ENCODE assay signal across 9 cellular contexts in the genomic region with DNA sequence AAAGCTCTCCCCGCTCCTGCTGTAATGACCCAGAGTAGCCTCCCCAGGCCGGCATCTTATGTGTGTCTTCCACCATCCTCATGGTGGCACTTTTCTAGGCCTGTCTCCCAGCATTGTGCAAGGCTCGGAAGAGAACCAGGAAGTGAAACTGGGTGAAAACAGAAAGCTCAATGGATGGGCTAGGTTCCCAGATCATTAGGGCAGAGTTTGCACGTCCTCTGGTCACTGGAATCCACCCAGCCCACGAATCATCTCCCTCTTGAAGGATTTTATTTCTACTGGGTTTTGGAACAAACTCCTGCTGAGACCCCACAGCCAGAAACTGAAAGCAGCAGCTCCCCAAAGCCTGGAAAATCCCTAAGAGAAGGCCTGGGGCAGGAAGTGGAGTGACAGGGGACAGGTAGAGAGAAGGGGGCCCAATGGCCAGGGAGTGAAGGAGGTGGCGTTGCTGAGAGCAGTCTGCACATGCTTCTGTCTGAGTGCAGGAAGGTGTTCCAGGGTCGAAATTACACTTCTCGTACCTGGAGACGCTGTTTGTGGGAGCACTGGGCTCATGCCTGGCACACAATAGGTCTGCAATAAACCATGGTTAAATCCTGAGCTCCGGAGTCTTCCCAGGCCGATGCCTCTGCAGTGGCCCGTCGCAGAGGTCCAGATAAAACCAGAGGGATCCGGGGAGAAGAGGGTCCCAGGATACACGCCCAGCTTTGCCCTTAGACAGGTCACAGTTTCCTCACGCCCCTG. TPM values are rescaled to one million over a fixed set of nuclear protein-coding genes. Genes with fewer than 3 reads are reported as not detected.
A peak's percentile ranks its signal among the peaks of the same experiment; 100 is the strongest.
DNase-seq lines count a peak whose midpoint lies in the region; ATAC-seq, FAIRE-seq and TF ChIP-seq lines count a peak whose summit lies in the region.
"Had no signal": no experiment of that assay in that cellular context is flagged by ENCODE, and none has a peak within 500 bp of the region (broad histone marks: within the 10 kb centered on the region; RNA-seq: fewer than 3 reads in every experiment).

No MANE protein-coding gene starts in this region.

- no peak for TF ChIP-seq RAD21 in K562 (CRISPR knock-in tag; conservative IDR thresholded peaks at IDR 0.05 in 1 of 2, IDR thresholded peaks at IDR 0.05 in 1 of 2)

- H3K9me1 ChIP-seq in K562 (ENCODE audit: control insufficient read depth, insufficient read depth, low read length), result no peaks in the 10 kb centered on the region

- H3K79me2 ChIP-seq in K562 (ENCODE audit: control insufficient read depth, insufficient read depth, low read length), result no peaks in the 10 kb centered on the region

- POLR2A ChIA-PET in K562 (lab: Yijun Ruan, JAX), result interaction anchor here (0.7 to 1.8 kb wide), 4 partner anchors 8 to 1203 kb away, joined by 3 to 5 read pairs (median 4); no protein-coding TSS in a partner anchor

- no peaks in the 10 kb centered on the region for H3K27me3 ChIP-seq in K562 (ENCODE audit: control insufficient read depth in 2 of 2, insufficient read depth in 2 of 2, low read length in 2 of 2)
- H3K27me3 ChIP-seq in left lung, result no peaks in the 10 kb centered on the region
- H3K27me3 ChIP-seq in suprapubic skin, result no peaks in the 10 kb centered on the region

- BruUV-seq in K562 (replicated peaks; lab: Mats Ljungman, UMichigan), result no TSS peak

- peak; percentile 34 for DNase-seq in HT1080 (ENCODE audit: low read depth)
- DNase-seq in K562 (ENCODE audit: extremely low read depth in 1 of 4, low spot score in 3 of 4), result no peak
- DNase-seq in left lung, result peak in 1 of 2 donors; percentile 64
- peak in 1 of 2 donors; percentile 81 for DNase-seq in suprapubic skin (ENCODE audit: low spot score in 2 of 2)
- no peak for DNase-seq in OCI-M2 (lab: John Stamatoyannopoulos, UW; ENCODE audit: unreplicated experiment)
- no peak for DNase-seq in DMS79 treated with DMSO at 0.1 percent for 48 hours (lab: John Stamatoyannopoulos, UW)
- DNase-seq in NCI-H748 treated with DMSO at 0.1 percent for 48 hours (lab: John Stamatoyannopoulos, UW), result no peak

- no peaks in the 10 kb centered on the region for H3K9me3 ChIP-seq in K562 (replicated peaks; ENCODE audit: control insufficient read depth, insufficient read depth, low read depth, low read length)
- no peaks in the 10 kb centered on the region for H3K9me3 ChIP-seq in left lung
- H3K9me3 ChIP-seq in suprapubic skin, result no peaks in the 10 kb centered on the region

- CTCF ChIA-PET in K562 (lab: Yijun Ruan, JAX; ENCODE audit: low intra/inter-chr PET ratio), result interaction anchor here (0.7 to 1.8 kb wide), 2 partner anchors 15 to 28 kb away, joined by 3 to 11 read pairs; no protein-coding TSS in a partner anchor

- TF ChIP-seq POLR2A in K562 (conservative IDR thresholded peaks at IDR 0.05), result no peak
- TF ChIP-seq POLR2A in suprapubic skin (IDR thresholded peaks at IDR 0.05), result no peak

- H3K36me3 ChIP-seq in K562 (ENCODE audit: control insufficient read depth, insufficient read depth, low read length) (no peaks in the 10 kb centered on the region), left lung (peaks cover 0 to 24% of the 10 kb centered on the region in 2 donors), suprapubic skin (peaks cover 13% of the 10 kb centered on the region)

- no peak for FAIRE-seq in K562 (lab: Jason Lieb, UNC)

- no peak overlapping the region for H3K4me2 ChIP-seq in K562 (ENCODE audit: insufficient read depth, low read length)

- no peak overlapping the region; a peak in 1 of 4 replicates for H3K9ac ChIP-seq in K562 (ENCODE audit: insufficient read depth in 1 of 2, low read depth in 2 of 2, low read length in 2 of 2)

- peaks cover 8% of the 10 kb centered on the region; the same call in 1 of the 2 replicates for H4K20me1 ChIP-seq in K562 (replicated peaks; ENCODE audit: control insufficient read depth, insufficient read depth, low read length)

- TF ChIP-seq CTCF in K562 (IDR thresholded peaks at IDR 0.05 in 2 of 3, conservative IDR thresholded peaks at IDR 0.05 in 1 of 3; ENCODE audit: insufficient read depth in 2 of 3, low read depth in 1 of 3, low read length in 3 of 3) (no peak), left lung (IDR thresholded peaks at IDR 0.05) (no peak), suprapubic skin (IDR thresholded peaks at IDR 0.05) (no peak)

- in situ Hi-C loops in K562 (cut with MboI), result no loop called here

- 43% methylated on average over 15 of the region's 16 CpGs for WGBS in K562 (ENCODE audit: insufficient coverage, low coverage, missing lambda C conversion rate)
- 41% methylated on average over 13 of the region's 16 CpGs for WGBS in suprapubic skin

- intact Hi-C loops in K562 (cut with micrococcal nuclease), result loop anchor here (1.0 kb wide), 1 partner anchor 28 kb away; no protein-coding TSS in a partner anchor
- intact Hi-C loops in left lung (cut with DNase I), result no loop called here

- H2AFZ ChIP-seq in K562 (ENCODE audit: low read depth, low read length), result peak overlapping the region; percentile 33; the same call in 1 of the 2 replicates

- ATAC-seq in K562 (no peak), left lung (peak; percentile 74), GM21381 (IDR thresholded peaks at IDR 0.05; ENCODE audit: unreplicated experiment) (no peak)

- H3K4me1 ChIP-seq in K562 (replicated peaks in 1 of 2; ENCODE audit: control insufficient read depth in 2 of 2, insufficient read depth in 2 of 2, low read length in 2 of 2) (peaks cover 36 to 40% of the 10 kb centered on the region in 2 experiments), left lung (peaks cover 14 to 42% of the 10 kb centered on the region in 2 donors), suprapubic skin (peaks cover 37% of the 10 kb centered on the region)

- TF ChIP-seq EP300 in K562 (IDR thresholded peaks at IDR 0.05; ENCODE audit: low read length) (no peak), suprapubic skin (IDR thresholded peaks at IDR 0.05) (no peak)

- H3K4me3 ChIP-seq in K562, result no peak overlapping the region
- H3K4me3 ChIP-seq in left lung, result no peak overlapping the region
- peak overlapping the region; percentile 19 for H3K4me3 ChIP-seq in suprapubic skin
- H3K4me3 ChIP-seq: SK-N-MC had no signal

- H3K27ac ChIP-seq in K562 (ENCODE audit: extremely low read depth, low read depth, low read length) (no peak overlapping the region), left lung (peak overlapping the region; percentile 57 to 77), suprapubic skin (peak overlapping the region; percentile 59)
- H3K27ac ChIP-seq: SK-N-MC had no signal

RNA-seq across cellular contexts. Expression of a gene that starts 15.6 kb away (rescaled TPM):
- 0.87 and 1.0 TPM in 2 replicates for total RNA-seq in HT1080 (2014; rRNA removed; shearing (Covaris generic))
- 1.00 and 1.7 TPM in 2 replicates for polyA plus RNA-seq in HT1080 (2015; cell fraction: cytosol; rRNA removed)
- 1.4 and 4.5 TPM in 2 replicates for polyA plus RNA-seq in HT1080 (2015; cell fraction: nucleus; rRNA removed)
- 1.3 and 3.5 TPM in 2 replicates for total RNA-seq in K562 (2011; cell fraction: chromatin; rRNA removed; ENCODE audit: low replicate concordance)
- 2.1 and 2.7 TPM in 2 replicates for total RNA-seq in K562 (2011; cell fraction: nucleolus; rRNA removed)
- 1.2 and 2.4 TPM in 2 replicates for total RNA-seq in K562 (2011; cell fraction: nucleoplasm; rRNA removed)
- 0.20 and 0.91 TPM in 2 replicates for total RNA-seq in K562 (2014; rRNA removed)
- 0.06 and 0.22 TPM in 2 replicates for total RNA-seq in K562 (2014; rRNA removed; fragmentation: Illumina TruSeq; extraction: Trizol)
- total RNA-seq in K562 (2015; rRNA removed; fragmentation: Illumina TruSeq; extraction: Trizol), result 0.36 and 0.87 TPM in 2 replicates
- 1.3 and 1.4 TPM in 2 replicates for total RNA-seq in K562 (2021)
- 0.26 and 0.83 TPM in 2 replicates for polyA plus RNA-seq in K562 (2011; rRNA removed)
- polyA plus RNA-seq in K562 (2011; cell fraction: cytosol; rRNA removed), result 0.39 and 0.47 TPM in 2 replicates
- 2.0 and 2.1 TPM in 2 replicates for polyA plus RNA-seq in K562 (2011; cell fraction: nucleus; rRNA removed)
- polyA plus RNA-seq in K562 (2012), result 1.2 and 5.1 TPM in 2 replicates
- polyA plus RNA-seq in K562 (2014; fragmentation: Illumina TruSeq; extraction: Trizol), result 0.30 and 0.71 TPM in 2 replicates
- polyA plus RNA-seq in K562 (2014; fragmentation: Nextera tagmentation; extraction: Ambion mirVana), result under 1 TPM; 0.07 to 0.11 TPM
- polyA plus RNA-seq in K562 (2014; rRNA removed), result 0.42 and 0.45 TPM in 2 replicates
- 0.28 and 1.2 TPM in 2 replicates for polyA minus RNA-seq in K562 (2011; rRNA and poly(A)+ RNA removed)
- not detected in 2 replicates for polyA minus RNA-seq in K562 (2011; cell fraction: cytosol; rRNA and poly(A)+ RNA removed)
- 0.94 and 1.7 TPM in 2 replicates for polyA minus RNA-seq in K562 (2011; cell fraction: nucleus; rRNA and poly(A)+ RNA removed)
- 100 to 1,000 TPM; 115 to 173 TPM for total RNA-seq in left lung
- 10 to 100 TPM; 31.2 to 43.4 (median 39.0) TPM for total RNA-seq in suprapubic skin

RNA-seq across cellular contexts. Expression of a gene that starts 28.6 kb away (rescaled TPM):
- 7.1 and 7.7 TPM in 2 replicates for total RNA-seq in HT1080 (2014; rRNA removed; shearing (Covaris generic))
- 10.0 and 12.1 TPM in 2 replicates for polyA plus RNA-seq in HT1080 (2015; cell fraction: cytosol; rRNA removed)
- 10.8 and 11.1 TPM in 2 replicates for polyA plus RNA-seq in HT1080 (2015; cell fraction: nucleus; rRNA removed)
- total RNA-seq in K562 (2011; cell fraction: chromatin; rRNA removed; ENCODE audit: low replicate concordance), result 23.4 and 35.1 TPM in 2 replicates
- 25.7 and 30.9 TPM in 2 replicates for total RNA-seq in K562 (2011; cell fraction: nucleolus; rRNA removed)
- 34.2 and 41.3 TPM in 2 replicates for total RNA-seq in K562 (2011; cell fraction: nucleoplasm; rRNA removed)
- 6.8 and 8.6 TPM in 2 replicates for total RNA-seq in K562 (2014; rRNA removed)
- total RNA-seq in K562 (2014; rRNA removed; fragmentation: Illumina TruSeq; extraction: Trizol), result 5.9 and 6.7 TPM in 2 replicates
- 5.9 and 6.9 TPM in 2 replicates for total RNA-seq in K562 (2015; rRNA removed; fragmentation: Illumina TruSeq; extraction: Trizol)
- 10.3 and 15.1 TPM in 2 replicates for total RNA-seq in K562 (2021)
- polyA plus RNA-seq in K562 (2011; rRNA removed), result 8.0 and 8.4 TPM in 2 replicates
- 7.8 and 8.1 TPM in 2 replicates for polyA plus RNA-seq in K562 (2011; cell fraction: cytosol; rRNA removed)
- polyA plus RNA-seq in K562 (2011; cell fraction: nucleus; rRNA removed), result 11.1 and 12.6 TPM in 2 replicates
- polyA plus RNA-seq in K562 (2012), result 7.8 and 12.4 TPM in 2 replicates
- 9.9 and 10.8 TPM in 2 replicates for polyA plus RNA-seq in K562 (2014; fragmentation: Illumina TruSeq; extraction: Trizol)
- under 1 TPM; 0.97 to 0.98 TPM for polyA plus RNA-seq in K562 (2014; fragmentation: Nextera tagmentation; extraction: Ambion mirVana)
- 7.2 and 11.3 TPM in 2 replicates for polyA plus RNA-seq in K562 (2014; rRNA removed)
- polyA minus RNA-seq in K562 (2011; rRNA and poly(A)+ RNA removed), result 12.3 and 13.4 TPM in 2 replicates
- polyA minus RNA-seq in K562 (2011; cell fraction: cytosol; rRNA and poly(A)+ RNA removed), result 5.4 and 7.0 TPM in 2 replicates
- 4.3 and 6.0 TPM in 2 replicates for polyA minus RNA-seq in K562 (2011; cell fraction: nucleus; rRNA and poly(A)+ RNA removed)
- total RNA-seq in left lung, result 10 to 100 TPM; 24.9 to 26.6 TPM
- total RNA-seq in suprapubic skin, result 100 to 1,000 TPM in 1 of 4 donors, 10 to 100 TPM in 3; 40.5 to 103 (median 57.3) TPM

RNA-seq across cellular contexts. Expression of a gene that starts 35.0 kb away (rescaled TPM):
- total RNA-seq in HT1080 (2014; rRNA removed; shearing (Covaris generic)), result not detected in 2 replicates
- not detected in 2 replicates for polyA plus RNA-seq in HT1080 (2015; cell fraction: cytosol; rRNA removed)
- polyA plus RNA-seq in HT1080 (2015; cell fraction: nucleus; rRNA removed), result not detected in 2 replicates
- 0.21 and 0.51 TPM in 2 replicates for total RNA-seq in K562 (2011; cell fraction: chromatin; rRNA removed; ENCODE audit: low replicate concordance)
- total RNA-seq in K562 (2011; cell fraction: nucleolus; rRNA removed), result 0.39 and 0.50 TPM in 2 replicates
- total RNA-seq in K562 (2011; cell fraction: nucleoplasm; rRNA removed), result 0.31 and 0.37 TPM in 2 replicates
- total RNA-seq in K562 (2014; rRNA removed) (not detected in 2 replicates), K562 (2014; rRNA removed; fragmentation: Illumina TruSeq; extraction: Trizol) (0.07 and 0.10 TPM in 2 replicates), K562 (2015; rRNA removed; fragmentation: Illumina TruSeq; extraction: Trizol) (0.11 and 0.23 TPM in 2 replicates), K562 (2021) (0.20 TPM in 1 of 2 replicates, not detected in the other), left lung (not detected), suprapubic skin (not detected)
- polyA plus RNA-seq in K562 (2011; rRNA removed) (0.06 and 0.08 TPM in 2 replicates), K562 (2014; fragmentation: Illumina TruSeq; extraction: Trizol) (0.04 TPM in 1 of 2 replicates, not detected in the other), K562 (2014; fragmentation: Nextera tagmentation; extraction: Ambion mirVana) (not detected), K562 (2014; rRNA removed) (0.11 TPM in 1 of 2 replicates, not detected in the other)
- polyA plus RNA-seq in K562 (2011; cell fraction: cytosol; rRNA removed), result 0.04 TPM in 1 of 2 replicates, not detected in the other
- polyA plus RNA-seq in K562 (2011; cell fraction: nucleus; rRNA removed), result 0.18 and 0.47 TPM in 2 replicates
- polyA plus RNA-seq in K562 (2012), result 0.17 and 3.1 TPM in 2 replicates
- polyA minus RNA-seq in K562 (2011; rRNA and poly(A)+ RNA removed), result not detected in 2 replicates
- not detected in 2 replicates for polyA minus RNA-seq in K562 (2011; cell fraction: cytosol; rRNA and poly(A)+ RNA removed)
- 0.27 and 0.44 TPM in 2 replicates for polyA minus RNA-seq in K562 (2011; cell fraction: nucleus; rRNA and poly(A)+ RNA removed)

Comparison
In these comparisons a context has a peak if more than half of its experiments do, and no peak if none do; other contexts are left out.
1. RNA of a gene that starts 15.6 kb away (total RNA-seq): 115 to 173 TPM in left lung and 31.2 to 43.4 TPM in suprapubic skin; 0.87 to 1.0 TPM in HT1080 and 0.06 to 3.5 TPM in K562; every median in the first group is over 4 times any median in the second.